ENCODE assay signal across 18 cellular contexts in genomic region chr11:70335511-70335910, GRCh38.
"Had no signal": no experiment of that assay in that cellular context is flagged by ENCODE, and none has a peak within 500 bp of the region (broad histone marks: within the 10 kb centered on the region; RNA-seq: fewer than 3 reads in every experiment).

No MANE protein-coding gene starts in this region.

- H3K9me3 ChIP-seq: breast epithelium, esophagus squamous epithelium, lower lobe of right lung, mucosa of descending colon, right lobe of liver, thoracic aorta had no signal

- H3K27ac ChIP-seq: breast epithelium, esophagus squamous epithelium, lower lobe of right lung, right lobe of liver, thoracic aorta had no signal

- H3K27me3 ChIP-seq: breast epithelium, esophagus squamous epithelium, right lobe of liver had no signal

- H3K4me1 ChIP-seq: breast epithelium, esophagus squamous epithelium, lower lobe of right lung, right lobe of liver had no signal

- H3K4me3 ChIP-seq: breast epithelium, esophagus squamous epithelium, lower lobe of right lung, mucosa of descending colon, right lobe of liver, thoracic aorta had no signal

- DNase-seq: activated B cell treated with CpG ODN at 0.5 μM for 24 hours; activated CD4-positive, alpha-beta T cell treated with anti-CD3 and anti-CD28 coated beads, Interleukin-2, amount 50 U/mL, for 1 hour; activated CD8-positive, alpha-beta T cell treated with anti-CD3 and anti-CD28 coated beads for 36 hours; activated naive CD8-positive, alpha-beta T cell treated with anti-CD3 and anti-CD28 coated beads, Interleukin-2, amount 50 U/mL, for 24 hours; activated T-cell treated with anti-CD3 and anti-CD28 coated beads, Interleukin-2, amount 50 U/mL, for 4 hours; central memory CD4-positive, alpha-beta T cell; esophagus squamous epithelium; kidney glomerular epithelial cell; lower lobe of right lung; mucosa of descending colon; right lobe of liver; stimulated activated CD4-positive, alpha-beta T cell treated with anti-CD3 and anti-CD28 coated beads, Interleukin-12 subunit alpha, Interleukin-12 subunit beta, amount 100 ng/mL, for 4 hours; stimulated activated CD4-positive, alpha-beta T cell treated with anti-CD3 and anti-CD28 coated beads, Interleukin-4, amount 100 ng/mL, for 1 hour; stimulated activated naive CD8-positive, alpha-beta T cell treated with anti-CD3 and anti-CD28 coated beads, Interleukin-15, Interleukin-2, amounts not matched to agents 100 U/mL and 50 U/mL, for 24 hours; T-helper 1 cell; trophoblast cell had no signal
